In genomic region chr4:74590476-74590875, GRCh38 we compare ENCODE assay signal across 1 cellular context.
TF ChIP-seq lines count a peak whose summit lies in the region.

No MANE protein-coding gene starts in this region.

TF ChIP-seq in HCT116, 20 proteins besides CTCF, POLR2A, EP300 and RAD21 (continued from another document):
- no peak for TF ChIP-seq REST (IDR thresholded peaks at IDR 0.05; ENCODE audit: low read depth)
